In genomic region chr6:107988570-107988969, GRCh38 we compare ENCODE assay signal across 25 cellular contexts.
"Had no signal": no experiment of that assay in that cellular context is flagged by ENCODE, and none has a peak within 500 bp of the region (broad histone marks: within the 10 kb centered on the region; RNA-seq: fewer than 3 reads in every experiment).

No MANE protein-coding gene starts in this region.

- H3K9me3 ChIP-seq: esophagus muscularis mucosa, gastrocnemius medialis, heart right ventricle, mucosa of descending colon, ovary, suprapubic skin, tibial artery, upper lobe of right lung, vagina had no signal

- H3K4me1 ChIP-seq: esophagus muscularis mucosa, gastrocnemius medialis, heart right ventricle, tibial artery, upper lobe of right lung, vagina had no signal

- H3K27ac Mint-ChIP-seq: naive thymus-derived CD8-positive, alpha-beta T cell; progenitor cell of endocrine pancreas had no signal

- H3K27ac ChIP-seq: dorsolateral prefrontal cortex, epithelial cell of prostate, esophagus muscularis mucosa, gastrocnemius medialis, heart right ventricle, ovary, suprapubic skin, tibial artery, upper lobe of right lung, vagina had no signal

- H3K4me3 Mint-ChIP-seq: naive thymus-derived CD8-positive, alpha-beta T cell had no signal

- DNase-seq: cortex of kidney; dorsolateral prefrontal cortex; effector CD8-positive, alpha-beta T cell; gastrocnemius medialis; heart right ventricle; hypothalamus; kidney glomerular epithelial cell; mammary epithelial cell; mucosa of descending colon; naive thymus-derived CD8-positive, alpha-beta T cell; nucleus accumbens; ovary; right cardiac atrium; small intestine; stimulated activated CD4-positive, alpha-beta T cell treated with anti-CD3 and anti-CD28 coated beads, Interleukin-12 subunit alpha, Interleukin-12 subunit beta, amount 100 ng/mL, for 4 hours; stimulated activated naive CD4-positive, alpha-beta T cell treated with Interleukin-2 at 50 U/mL for 16 hours; tibial artery; upper lobe of right lung had no signal

- H3K9me3 Mint-ChIP-seq: naive thymus-derived CD8-positive, alpha-beta T cell had no signal

- H3K27me3 ChIP-seq: dorsolateral prefrontal cortex, ovary, suprapubic skin, tibial artery, vagina had no signal

- H3K36me3 ChIP-seq: esophagus muscularis mucosa, gastrocnemius medialis, heart right ventricle, ovary, suprapubic skin, tibial artery, upper lobe of right lung, vagina had no signal

- ATAC-seq: gastrocnemius medialis; heart right ventricle; mucosa of descending colon; naive thymus-derived CD8-positive, alpha-beta T cell; right cardiac atrium; upper lobe of right lung had no signal

- FAIRE-seq: endometrium, islet of Langerhans, small intestine had no signal

- H3K27me3 Mint-ChIP-seq: progenitor cell of endocrine pancreas had no signal

- H3K4me3 ChIP-seq: dorsolateral prefrontal cortex, esophagus muscularis mucosa, gastrocnemius medialis, heart right ventricle, mucosa of descending colon, ovary, suprapubic skin, tibial artery, upper lobe of right lung, vagina had no signal

- H3K36me3 Mint-ChIP-seq: naive thymus-derived CD8-positive, alpha-beta T cell had no signal
